Comparison of ENCODE assay signal across 7 cellular contexts in genomic region chr2:87981182-87981581, GRCh38. TPM values are rescaled to one million over a fixed set of nuclear protein-coding genes. Genes with fewer than 3 reads are reported as not detected.
"Had no signal": no experiment of that assay in that cellular context is flagged by ENCODE, and none has a peak within 500 bp of the region (broad histone marks: within the 10 kb centered on the region; RNA-seq: fewer than 3 reads in every experiment).

No MANE protein-coding gene starts in this region.

RNA-seq across cellular contexts. Expression of gene RNU2-63P, which starts 35.2 kb away (rescaled TPM):
- total RNA-seq: PC-9, Right ventricle myocardium inferior, Right ventricle myocardium superior, RPMI7951, SJCRH30, SK-MEL-5 had no signal
- polyA plus RNA-seq: SK-N-SH had no signal
